Comparison of ENCODE assay signal across 10 cellular contexts in genomic region chr4:77251751-77252150, GRCh38.
"Had no signal": no experiment of that assay in that cellular context is flagged by ENCODE, and none has a peak within 500 bp of the region (broad histone marks: within the 10 kb centered on the region; RNA-seq: fewer than 3 reads in every experiment).

No MANE protein-coding gene starts in this region.

- H3K4me1 Mint-ChIP-seq: GM23338, H9 had no signal

- H3K9ac ChIP-seq: GM23248 had no signal

- H3K4me1 ChIP-seq: HAP-1 had no signal

- H3K4me3 Mint-ChIP-seq: GM23338, H9, HFFc6 had no signal

- DNase-seq: GM23248, GOT3, H7, H9, HCEC 1CT, HFFc6 had no signal

- FAIRE-seq: H1, H54 had no signal

- H3K9me3 ChIP-seq: HAP-1 had no signal

- H3K9me3 Mint-ChIP-seq: GM23338, H9, HFFc6 had no signal

- H3K27ac Mint-ChIP-seq: GM23338, H9, HFFc6 had no signal

- H3K27ac ChIP-seq: GM23248 had no signal

- H3K4me2 ChIP-seq: GM23338 had no signal

- H2AFZ ChIP-seq: GM23248, GM23338 had no signal

- H3K36me3 ChIP-seq: HAP-1 had no signal

- H3K4me3 ChIP-seq: GM23248, GM23338, HAP-1 had no signal
